ENCODE assay signal across 8 cellular contexts in genomic region chr16:69123894-69124293, GRCh38. TPM values are rescaled to one million over a fixed set of nuclear protein-coding genes. Genes with fewer than 3 reads are reported as not detected.
DNase-seq lines count a peak whose midpoint lies in the region; ATAC-seq and TF ChIP-seq lines count a peak whose summit lies in the region.

No MANE protein-coding gene starts in this region.

- ATAC-seq in HG02938 (IDR thresholded peaks at IDR 0.05; ENCODE audit: unreplicated experiment), result no peak

- no peaks in the 10 kb centered on the region for H3K4me1 Mint-ChIP-seq in Calu3 (ENCODE audit: low read depth, unreplicated experiment)
- H3K4me1 Mint-ChIP-seq in activated T-helper 2 cell treated with anti-CD3 and anti-CD28 coated beads, Interferon-gamma antibody, Interleukin-2, Interleukin-4, amounts not matched to agents 10 μg/mL and 5 μg/mL and 100 μg/mL, durations not matched to agents 14 hours and 24 hours and 36 hours (ENCODE audit: low read depth), result peaks cover 6% of the 10 kb centered on the region

- DNase-seq in Calu3, result peak; percentile 70
- DNase-seq in Jurkat, Clone E6-1 (ENCODE audit: low read depth, low spot score), result peak; percentile 76
- peak; percentile 71 for DNase-seq in RPMI7951 (ENCODE audit: low read depth)
- DNase-seq in activated T-helper 2 cell treated with anti-CD3 and anti-CD28 coated beads, Interferon-gamma antibody, Interleukin-2, Interleukin-4, amounts not matched to agents 10 μg/mL and 5 μg/mL and 100 μg/mL, durations not matched to agents 14 hours and 24 hours and 36 hours (ENCODE audit: low spot score), result peak; percentile 49
- peak; percentile 71 for DNase-seq in germinal center (ENCODE audit: low spot score)
- peak; percentile 73 for DNase-seq in renal cortical epithelial cell (ENCODE audit: low read depth)
- no peak for DNase-seq in OCI-M2 (lab: John Stamatoyannopoulos, UW; ENCODE audit: unreplicated experiment)

- no peaks in the 10 kb centered on the region for H3K27me3 Mint-ChIP-seq in Calu3 (ENCODE audit: unreplicated experiment)
- H3K27me3 Mint-ChIP-seq in activated T-helper 2 cell treated with anti-CD3 and anti-CD28 coated beads, Interferon-gamma antibody, Interleukin-2, Interleukin-4, amounts not matched to agents 10 μg/mL and 5 μg/mL and 100 μg/mL, durations not matched to agents 14 hours and 24 hours and 36 hours (ENCODE audit: low read depth), result no peaks in the 10 kb centered on the region

- H3K36me3 Mint-ChIP-seq in Calu3 (ENCODE audit: insufficient read depth, unreplicated experiment), result peaks cover 35% of the 10 kb centered on the region
- H3K36me3 Mint-ChIP-seq in activated T-helper 2 cell treated with anti-CD3 and anti-CD28 coated beads, Interferon-gamma antibody, Interleukin-2, Interleukin-4, amounts not matched to agents 10 μg/mL and 5 μg/mL and 100 μg/mL, durations not matched to agents 14 hours and 24 hours and 36 hours (ENCODE audit: low read depth), result peaks cover 33% of the 10 kb centered on the region

- no peaks in the 10 kb centered on the region for H3K9me3 Mint-ChIP-seq in Calu3 (ENCODE audit: low read depth, unreplicated experiment)
- H3K9me3 Mint-ChIP-seq in activated T-helper 2 cell treated with anti-CD3 and anti-CD28 coated beads, Interferon-gamma antibody, Interleukin-2, Interleukin-4, amounts not matched to agents 10 μg/mL and 5 μg/mL and 100 μg/mL, durations not matched to agents 14 hours and 24 hours and 36 hours, result no peaks in the 10 kb centered on the region

- no peak overlapping the region for H3K4me3 ChIP-seq in Jurkat, Clone E6-1 (ENCODE audit: low read length)

- BruUV-seq in Calu3 (replicated peaks; lab: Mats Ljungman, UMichigan), result no TSS peak

- TF ChIP-seq CTCF in Calu3 (IDR thresholded peaks at IDR 0.05; ENCODE audit: unreplicated experiment), result peak; percentile 83

- CTCF ChIA-PET in Calu3 (lab: Charles Lee), result interaction anchor here (0.7 to 2.4 kb wide), 15 partner anchors 10 to 682 kb away, joined by 3 to 10 read pairs (median 4); no protein-coding TSS in a partner anchor

- no peak overlapping the region for H3K4me3 Mint-ChIP-seq in Calu3 (ENCODE audit: low read depth, unreplicated experiment)
- H3K4me3 Mint-ChIP-seq in activated T-helper 2 cell treated with anti-CD3 and anti-CD28 coated beads, Interferon-gamma antibody, Interleukin-2, Interleukin-4, amounts not matched to agents 10 μg/mL and 5 μg/mL and 100 μg/mL, durations not matched to agents 14 hours and 24 hours and 36 hours (ENCODE audit: low read depth), result no peak overlapping the region

- H3K27ac Mint-ChIP-seq in Calu3 (ENCODE audit: unreplicated experiment), result no peak overlapping the region
- H3K27ac Mint-ChIP-seq in activated T-helper 2 cell treated with anti-CD3 and anti-CD28 coated beads, Interferon-gamma antibody, Interleukin-2, Interleukin-4, amounts not matched to agents 10 μg/mL and 5 μg/mL and 100 μg/mL, durations not matched to agents 14 hours and 24 hours and 36 hours, result no peak overlapping the region

- intact Hi-C loops in Calu3 (cut with micrococcal nuclease; ENCODE audit: unreplicated experiment), result loop anchor here (1.0 to 10.0 kb wide), 3 partner anchors 222 to 599 kb away; no protein-coding TSS in a partner anchor
- intact Hi-C loops in activated T-helper 2 cell treated with anti-CD3 and anti-CD28 coated beads, Interferon-gamma antibody, Interleukin-2, Interleukin-4, amounts not matched to agents 10 μg/mL and 5 μg/mL and 100 μg/mL, durations not matched to agents 14 hours and 24 hours and 36 hours (cut with micrococcal nuclease), result loop anchor here (1.0 to 10.0 kb wide), 3 partner anchors 277 to 595 kb away; no protein-coding TSS in a partner anchor

RNA-seq across cellular contexts. Expression of gene CHTF8, which starts 8.5 kb away (rescaled TPM):
- 131 and 146 TPM in 2 replicates for total RNA-seq in Calu3 (2022)
- 148 TPM for polyA plus RNA-seq in Jurkat, Clone E6-1 (2012; ENCODE audit: insufficient read depth, insufficient read length)
- total RNA-seq in RPMI7951 (2014; rRNA removed; shearing (Covaris generic)), result 58.3 and 65.0 TPM in 2 replicates
- total RNA-seq in activated T-helper 2 cell treated with anti-CD3 and anti-CD28 coated beads, Interferon-gamma antibody, Interleukin-2, Interleukin-4, amounts not matched to agents 10 μg/mL and 5 μg/mL and 100 μg/mL, durations not matched to agents 14 hours and 24 hours and 36 hours, result 121 and 138 TPM in 2 replicates
- 67.7 and 103 TPM in 2 replicates for total RNA-seq in renal cortical epithelial cell

RNA-seq across cellular contexts. Expression of gene UTP4, which starts 8.6 kb away (rescaled TPM):
- total RNA-seq in Calu3 (2022) (113 and 116 TPM in 2 replicates), renal cortical epithelial cell (24.0 and 37.5 TPM in 2 replicates)
- polyA plus RNA-seq in Jurkat, Clone E6-1 (2012; ENCODE audit: insufficient read depth, insufficient read length), result 159 TPM
- 13.1 and 22.5 TPM in 2 replicates for total RNA-seq in RPMI7951 (2014; rRNA removed; shearing (Covaris generic))
- total RNA-seq in activated T-helper 2 cell treated with anti-CD3 and anti-CD28 coated beads, Interferon-gamma antibody, Interleukin-2, Interleukin-4, amounts not matched to agents 10 μg/mL and 5 μg/mL and 100 μg/mL, durations not matched to agents 14 hours and 24 hours and 36 hours, result 104 and 107 TPM in 2 replicates

RNA-seq across cellular contexts. Expression of gene HAS3, which starts 18.4 kb away (rescaled TPM):
- total RNA-seq in Calu3 (2022) (29.8 and 33.2 TPM in 2 replicates), renal cortical epithelial cell (15.5 and 22.8 TPM in 2 replicates)
- 1.8 TPM for polyA plus RNA-seq in Jurkat, Clone E6-1 (2012; ENCODE audit: insufficient read depth, insufficient read length)
- 0.72 TPM in 1 of 2 replicates, not detected in the other for total RNA-seq in RPMI7951 (2014; rRNA removed; shearing (Covaris generic))
- 1.1 and 1.2 TPM in 2 replicates for total RNA-seq in activated T-helper 2 cell treated with anti-CD3 and anti-CD28 coated beads, Interferon-gamma antibody, Interleukin-2, Interleukin-4, amounts not matched to agents 10 μg/mL and 5 μg/mL and 100 μg/mL, durations not matched to agents 14 hours and 24 hours and 36 hours
